In genomic region chr12:124509676-124510300, GRCh38 we compare ENCODE assay signal across 1 cellular context.
TF ChIP-seq lines count a peak whose summit lies in the region.

No MANE protein-coding gene starts in this region.

TF ChIP-seq in HepG2, 621 proteins besides CTCF, POLR2A, EP300 and RAD21 (continued from another document and continues in another):
- no peak for TF ChIP-seq ZNF318 (CRISPR knock-in tag; IDR thresholded peaks at IDR 0.05)
- no peak for TF ChIP-seq NFE2 (CRISPR knock-in tag; IDR thresholded peaks at IDR 0.05)
- TF ChIP-seq ADNP (CRISPR knock-in tag; IDR thresholded peaks at IDR 0.05): no peak
- TF ChIP-seq, protein P1, sequence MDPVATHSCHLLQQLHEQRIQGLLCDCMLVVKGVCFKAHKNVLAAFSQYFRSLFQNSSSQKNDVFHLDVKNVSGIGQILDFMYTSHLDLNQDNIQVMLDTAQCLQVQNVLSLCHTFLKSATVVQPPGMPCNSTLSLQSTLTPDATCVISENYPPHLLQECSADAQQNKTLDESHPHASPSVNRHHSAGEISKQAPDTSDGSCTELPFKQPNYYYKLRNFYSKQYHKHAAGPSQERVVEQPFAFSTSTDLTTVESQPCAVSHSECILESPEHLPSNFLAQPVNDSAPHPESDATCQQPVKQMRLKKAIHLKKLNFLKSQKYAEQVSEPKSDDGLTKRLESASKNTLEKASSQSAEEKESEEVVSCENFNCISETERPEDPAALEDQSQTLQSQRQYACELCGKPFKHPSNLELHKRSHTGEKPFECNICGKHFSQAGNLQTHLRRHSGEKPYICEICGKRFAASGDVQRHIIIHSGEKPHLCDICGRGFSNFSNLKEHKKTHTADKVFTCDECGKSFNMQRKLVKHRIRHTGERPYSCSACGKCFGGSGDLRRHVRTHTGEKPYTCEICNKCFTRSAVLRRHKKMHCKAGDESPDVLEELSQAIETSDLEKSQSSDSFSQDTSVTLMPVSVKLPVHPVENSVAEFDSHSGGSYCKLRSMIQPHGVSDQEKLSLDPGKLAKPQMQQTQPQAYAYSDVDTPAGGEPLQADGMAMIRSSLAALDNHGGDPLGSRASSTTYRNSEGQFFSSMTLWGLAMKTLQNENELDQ (CRISPR knock-in tag; IDR thresholded peaks at IDR 0.05; ENCODE audit: borderline replicate concordance): no peak
- no peak for TF ChIP-seq THAP11 (CRISPR knock-in tag; IDR thresholded peaks at IDR 0.05)
- no peak for TF ChIP-seq ATF3 (CRISPR knock-in tag; IDR thresholded peaks at IDR 0.05)
- no peak for TF ChIP-seq SP1 (IDR thresholded peaks at IDR 0.05)
- TF ChIP-seq SP1 (CRISPR knock-in tag; IDR thresholded peaks at IDR 0.05): no peak
- TF ChIP-seq NCOA1 (CRISPR knock-in tag; IDR thresholded peaks at IDR 0.05): no peak
- TF ChIP-seq HMGA1 (CRISPR knock-in tag; conservative IDR thresholded peaks at IDR 0.05): no peak
- TF ChIP-seq GPBP1L1 (CRISPR knock-in tag; IDR thresholded peaks at IDR 0.05): no peak
- TF ChIP-seq SIN3B (IDR thresholded peaks at IDR 0.05; ENCODE audit: low read length): no peak
- no peak for TF ChIP-seq JUN (CRISPR knock-in tag; IDR thresholded peaks at IDR 0.05)
- TF ChIP-seq, protein P2, sequence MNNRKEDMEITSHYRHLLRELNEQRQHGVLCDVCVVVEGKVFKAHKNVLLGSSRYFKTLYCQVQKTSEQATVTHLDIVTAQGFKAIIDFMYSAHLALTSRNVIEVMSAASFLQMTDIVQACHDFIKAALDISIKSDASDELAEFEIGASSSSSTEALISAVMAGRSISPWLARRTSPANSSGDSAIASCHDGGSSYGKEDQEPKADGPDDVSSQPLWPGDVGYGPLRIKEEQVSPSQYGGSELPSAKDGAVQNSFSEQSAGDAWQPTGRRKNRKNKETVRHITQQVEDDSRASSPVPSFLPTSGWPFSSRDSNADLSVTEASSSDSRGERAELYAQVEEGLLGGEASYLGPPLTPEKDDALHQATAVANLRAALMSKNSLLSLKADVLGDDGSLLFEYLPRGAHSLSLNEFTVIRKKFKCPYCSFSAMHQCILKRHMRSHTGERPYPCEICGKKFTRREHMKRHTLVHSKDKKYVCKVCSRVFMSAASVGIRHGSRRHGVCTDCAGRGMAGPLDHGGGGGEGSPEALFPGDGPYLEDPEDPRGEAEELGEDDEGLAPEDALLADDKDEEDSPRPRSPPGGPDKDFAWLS (CRISPR knock-in tag; IDR thresholded peaks at IDR 0.05; ENCODE audit: borderline replicate concordance): no peak
- no peak for TF ChIP-seq ZNF354B (CRISPR knock-in tag; IDR thresholded peaks at IDR 0.05)
- TF ChIP-seq ZSCAN12 (CRISPR knock-in tag; IDR thresholded peaks at IDR 0.05): no peak
- peak; percentile 19; the same call in 1 of the 2 replicates for TF ChIP-seq TGIF2 (CRISPR knock-in tag; IDR thresholded peaks at IDR 0.05)
- TF ChIP-seq MTA3 (CRISPR knock-in tag; IDR thresholded peaks at IDR 0.05): no peak
- TF ChIP-seq, protein P3, sequence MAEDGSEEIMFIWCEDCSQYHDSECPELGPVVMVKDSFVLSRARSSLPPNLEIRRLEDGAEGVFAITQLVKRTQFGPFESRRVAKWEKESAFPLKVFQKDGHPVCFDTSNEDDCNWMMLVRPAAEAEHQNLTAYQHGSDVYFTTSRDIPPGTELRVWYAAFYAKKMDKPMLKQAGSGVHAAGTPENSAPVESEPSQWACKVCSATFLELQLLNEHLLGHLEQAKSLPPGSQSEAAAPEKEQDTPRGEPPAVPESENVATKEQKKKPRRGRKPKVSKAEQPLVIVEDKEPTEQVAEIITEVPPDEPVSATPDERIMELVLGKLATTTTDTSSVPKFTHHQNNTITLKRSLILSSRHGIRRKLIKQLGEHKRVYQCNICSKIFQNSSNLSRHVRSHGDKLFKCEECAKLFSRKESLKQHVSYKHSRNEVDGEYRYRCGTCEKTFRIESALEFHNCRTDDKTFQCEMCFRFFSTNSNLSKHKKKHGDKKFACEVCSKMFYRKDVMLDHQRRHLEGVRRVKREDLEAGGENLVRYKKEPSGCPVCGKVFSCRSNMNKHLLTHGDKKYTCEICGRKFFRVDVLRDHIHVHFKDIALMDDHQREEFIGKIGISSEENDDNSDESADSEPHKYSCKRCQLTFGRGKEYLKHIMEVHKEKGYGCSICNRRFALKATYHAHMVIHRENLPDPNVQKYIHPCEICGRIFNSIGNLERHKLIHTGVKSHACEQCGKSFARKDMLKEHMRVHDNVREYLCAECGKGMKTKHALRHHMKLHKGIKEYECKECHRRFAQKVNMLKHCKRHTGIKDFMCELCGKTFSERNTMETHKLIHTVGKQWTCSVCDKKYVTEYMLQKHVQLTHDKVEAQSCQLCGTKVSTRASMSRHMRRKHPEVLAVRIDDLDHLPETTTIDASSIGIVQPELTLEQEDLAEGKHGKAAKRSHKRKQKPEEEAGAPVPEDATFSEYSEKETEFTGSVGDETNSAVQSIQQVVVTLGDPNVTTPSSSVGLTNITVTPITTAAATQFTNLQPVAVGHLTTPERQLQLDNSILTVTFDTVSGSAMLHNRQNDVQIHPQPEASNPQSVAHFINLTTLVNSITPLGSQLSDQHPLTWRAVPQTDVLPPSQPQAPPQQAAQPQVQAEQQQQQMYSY (CRISPR knock-in tag; IDR thresholded peaks at IDR 0.05): no peak
- no peak for TF ChIP-seq ZNF335 (CRISPR knock-in tag; IDR thresholded peaks at IDR 0.05)
- TF ChIP-seq ZNF562 (CRISPR knock-in tag; IDR thresholded peaks at IDR 0.05; ENCODE audit: borderline replicate concordance): no peak
- TF ChIP-seq, protein P4, sequence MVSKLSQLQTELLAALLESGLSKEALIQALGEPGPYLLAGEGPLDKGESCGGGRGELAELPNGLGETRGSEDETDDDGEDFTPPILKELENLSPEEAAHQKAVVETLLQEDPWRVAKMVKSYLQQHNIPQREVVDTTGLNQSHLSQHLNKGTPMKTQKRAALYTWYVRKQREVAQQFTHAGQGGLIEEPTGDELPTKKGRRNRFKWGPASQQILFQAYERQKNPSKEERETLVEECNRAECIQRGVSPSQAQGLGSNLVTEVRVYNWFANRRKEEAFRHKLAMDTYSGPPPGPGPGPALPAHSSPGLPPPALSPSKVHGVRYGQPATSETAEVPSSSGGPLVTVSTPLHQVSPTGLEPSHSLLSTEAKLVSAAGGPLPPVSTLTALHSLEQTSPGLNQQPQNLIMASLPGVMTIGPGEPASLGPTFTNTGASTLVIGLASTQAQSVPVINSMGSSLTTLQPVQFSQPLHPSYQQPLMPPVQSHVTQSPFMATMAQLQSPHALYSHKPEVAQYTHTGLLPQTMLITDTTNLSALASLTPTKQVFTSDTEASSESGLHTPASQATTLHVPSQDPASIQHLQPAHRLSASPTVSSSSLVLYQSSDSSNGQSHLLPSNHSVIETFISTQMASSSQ (IDR thresholded peaks at IDR 0.05; ENCODE audit: low read depth): no peak
- TF ChIP-seq, protein P4 (CRISPR knock-in tag; IDR thresholded peaks at IDR 0.05; ENCODE audit: borderline replicate concordance): no peak; the same call in 1 of the 2 replicates
- no peak for TF ChIP-seq WIZ (CRISPR knock-in tag; IDR thresholded peaks at IDR 0.05)
- TF ChIP-seq ZNF430 (CRISPR knock-in tag; IDR thresholded peaks at IDR 0.05): no peak
- TF ChIP-seq, protein P5, sequence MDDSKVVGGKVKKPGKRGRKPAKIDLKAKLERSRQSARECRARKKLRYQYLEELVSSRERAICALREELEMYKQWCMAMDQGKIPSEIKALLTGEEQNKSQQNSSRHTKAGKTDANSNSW (CRISPR knock-in tag; IDR thresholded peaks at IDR 0.05; ENCODE audit: borderline replicate concordance): no peak
- no peak for TF ChIP-seq PHF8 (CRISPR knock-in tag; IDR thresholded peaks at IDR 0.05)
- no peak for TF ChIP-seq ZNF10 (CRISPR knock-in tag; IDR thresholded peaks at IDR 0.05; ENCODE audit: borderline replicate concordance, low read depth)
- TF ChIP-seq TBX3 (IDR thresholded peaks at IDR 0.05; ENCODE audit: borderline replicate concordance): no peak
- TF ChIP-seq, protein P6, sequence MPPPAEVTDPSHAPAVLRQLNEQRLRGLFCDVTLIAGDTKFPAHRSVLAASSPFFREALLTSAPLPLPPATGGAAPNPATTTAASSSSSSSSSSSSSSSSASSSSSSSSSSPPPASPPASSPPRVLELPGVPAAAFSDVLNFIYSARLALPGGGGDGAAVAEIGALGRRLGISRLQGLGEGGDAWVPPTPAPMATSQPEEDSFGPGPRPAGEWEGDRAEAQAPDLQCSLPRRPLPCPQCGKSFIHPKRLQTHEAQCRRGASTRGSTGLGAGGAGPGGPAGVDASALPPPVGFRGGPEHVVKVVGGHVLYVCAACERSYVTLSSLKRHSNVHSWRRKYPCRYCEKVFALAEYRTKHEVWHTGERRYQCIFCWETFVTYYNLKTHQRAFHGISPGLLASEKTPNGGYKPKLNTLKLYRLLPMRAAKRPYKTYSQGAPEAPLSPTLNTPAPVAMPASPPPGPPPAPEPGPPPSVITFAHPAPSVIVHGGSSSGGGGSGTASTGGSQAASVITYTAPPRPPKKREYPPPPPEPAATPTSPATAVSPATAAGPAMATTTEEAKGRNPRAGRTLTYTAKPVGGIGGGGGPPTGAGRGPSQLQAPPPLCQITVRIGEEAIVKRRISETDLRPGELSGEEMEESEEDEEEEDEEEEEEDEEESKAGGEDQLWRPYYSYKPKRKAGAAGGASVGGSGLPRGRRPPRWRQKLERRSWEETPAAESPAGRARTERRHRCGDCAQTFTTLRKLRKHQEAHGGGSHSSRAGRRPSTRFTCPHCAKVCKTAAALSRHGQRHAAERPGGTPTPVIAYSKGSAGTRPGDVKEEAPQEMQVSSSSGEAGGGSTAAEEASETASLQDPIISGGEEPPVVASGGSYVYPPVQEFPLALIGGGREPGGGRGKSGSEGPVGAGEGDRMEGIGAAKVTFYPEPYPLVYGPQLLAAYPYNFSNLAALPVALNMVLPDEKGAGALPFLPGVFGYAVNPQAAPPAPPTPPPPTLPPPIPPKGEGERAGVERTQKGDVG (CRISPR knock-in tag; IDR thresholded peaks at IDR 0.05; ENCODE audit: borderline replicate concordance): no peak
- no peak for TF ChIP-seq PAX8 (CRISPR knock-in tag; IDR thresholded peaks at IDR 0.05; ENCODE audit: borderline replicate concordance)
